Comparison of ENCODE assay signal across 11 cellular contexts in the genomic region with DNA sequence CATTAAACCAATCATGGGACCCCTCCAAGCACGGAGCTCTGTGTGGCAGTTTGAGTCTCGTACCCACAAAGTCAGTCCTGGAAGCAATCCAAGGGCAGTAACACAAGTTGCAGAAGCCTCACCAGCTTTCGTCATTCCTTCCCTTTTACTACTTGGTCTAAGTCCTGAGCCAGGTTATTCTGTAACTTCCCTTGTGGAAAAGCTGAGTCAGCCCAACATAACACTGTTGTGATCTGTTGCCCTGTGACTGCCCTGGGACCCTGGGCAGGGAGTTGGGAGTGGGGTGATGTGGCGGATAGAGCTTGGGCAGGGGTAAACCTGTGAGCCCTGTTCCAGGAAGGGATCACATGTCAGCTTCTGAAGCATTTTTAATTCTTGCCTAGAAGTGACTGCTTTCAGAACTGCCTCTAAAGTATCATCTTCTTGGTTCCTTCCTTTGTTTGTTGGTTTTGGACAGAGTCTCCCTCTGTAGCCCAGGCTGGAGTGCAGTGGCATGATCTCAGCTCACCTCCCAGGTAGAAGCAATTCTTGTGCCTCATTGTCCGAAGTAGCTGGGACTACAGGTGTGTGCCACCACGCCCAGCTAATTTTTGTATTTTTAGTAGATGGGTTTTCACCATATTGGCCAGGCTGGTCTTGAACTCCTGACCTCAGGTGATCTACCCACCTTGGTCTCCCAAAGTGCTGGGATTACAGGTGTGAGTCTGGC.
A peak's percentile ranks its signal among the peaks of the same experiment; 100 is the strongest.
DNase-seq lines count a peak whose midpoint lies in the region; ATAC-seq and TF ChIP-seq lines count a peak whose summit lies in the region.
"Had no signal": no experiment of that assay in that cellular context is flagged by ENCODE, and none has a peak within 500 bp of the region (broad histone marks: within the 10 kb centered on the region; RNA-seq: fewer than 3 reads in every experiment).

No MANE protein-coding gene starts in this region.

- BruUV-seq in mammary epithelial cell (replicated peaks; lab: Mats Ljungman, UMichigan) = no TSS peak

- H3F3A ChIP-seq in neural progenitor cell (ENCODE audit: low read depth) = no peaks in the 10 kb centered on the region

- H3K4me1 Mint-ChIP-seq in neural progenitor cell = peaks cover 13% of the 10 kb centered on the region
- H3K4me1 Mint-ChIP-seq: IgD-negative memory B cell had no signal

- WGBS in mammary epithelial cell (ENCODE audit: low coverage, missing lambda C conversion rate) = 81% methylated on average over 6 of the region's 6 CpGs
- WGBS in thymus = 52% methylated on average over 6 of the region's 6 CpGs

- H3K79me2 ChIP-seq in mammary epithelial cell (ENCODE audit: insufficient read depth, low read length) (no peaks in the 10 kb centered on the region), neural progenitor cell (ENCODE audit: low read depth) (no peaks in the 10 kb centered on the region)

- H3K36me3 ChIP-seq in mammary epithelial cell (ENCODE audit: insufficient read depth, low read length) (no peaks in the 10 kb centered on the region), kidney epithelial cell (ENCODE audit: control insufficient read depth, insufficient read depth, low read length) (no peaks in the 10 kb centered on the region), thymus (ENCODE audit: control insufficient read depth, insufficient read depth) (no peaks in the 10 kb centered on the region), neural progenitor cell (no peaks in the 10 kb centered on the region)

- no peak overlapping the region for H3K9ac ChIP-seq in mammary epithelial cell (ENCODE audit: insufficient read depth, low read length)
- H3K9ac ChIP-seq in neural progenitor cell = no peak overlapping the region

- peaks cover 7% of the 10 kb centered on the region for H3K27me3 Mint-ChIP-seq in neural progenitor cell (ENCODE audit: insufficient read depth, low read depth)
- H3K27me3 Mint-ChIP-seq: IgD-negative memory B cell had no signal

- H3K27ac ChIP-seq in mammary epithelial cell (ENCODE audit: insufficient read depth, low read depth, low read length) (no peak overlapping the region), thymus (ENCODE audit: low read depth) (peak overlapping the region; percentile 42), neural progenitor cell (no peak overlapping the region)

- CTCF ChIA-PET in mammary epithelial cell (lab: Charles Lee; ENCODE audit: low non-redundant PET) = no interaction called here

- H4K20me1 ChIP-seq in mammary epithelial cell (ENCODE audit: insufficient read depth, low read length) = no peaks in the 10 kb centered on the region
- no peaks in the 10 kb centered on the region for H4K20me1 ChIP-seq in neural progenitor cell (ENCODE audit: low read depth)

- H2AFZ ChIP-seq in mammary epithelial cell (ENCODE audit: low read depth, low read length) (peak overlapping the region; percentile 42), neural progenitor cell (replicated peaks) (no peak overlapping the region)

- no peak for TF ChIP-seq CTCF in mammary epithelial cell (conservative IDR thresholded peaks at IDR 0.05 in 1 of 2, IDR thresholded peaks at IDR 0.05 in 1 of 2; ENCODE audit: extremely low read depth in 1 of 2, insufficient read depth in 1 of 2, low read depth in 1 of 2, low read length in 2 of 2)
- no peak for TF ChIP-seq CTCF in kidney epithelial cell (IDR thresholded peaks at IDR 0.05; ENCODE audit: insufficient read depth, low read length, poor library complexity, severe bottlenecking)
- no peak for TF ChIP-seq CTCF in neural progenitor cell (IDR thresholded peaks at IDR 0.05)

- H3K9me3 ChIP-seq in mammary epithelial cell (replicated peaks; ENCODE audit: insufficient read depth, low read length) (no peaks in the 10 kb centered on the region), thymus (ENCODE audit: control insufficient read depth) (no peaks in the 10 kb centered on the region), neural progenitor cell (ENCODE audit: low read depth) (no peaks in the 10 kb centered on the region)

- H3K9me3 Mint-ChIP-seq in neural progenitor cell = no peaks in the 10 kb centered on the region
- H3K9me3 Mint-ChIP-seq: activated T-cell treated with anti-CD3 and anti-CD28 coated beads, Interleukin-2, amount 50 U/mL, for 4 hours had no signal

- H3K36me3 Mint-ChIP-seq in neural progenitor cell = no peaks in the 10 kb centered on the region
- H3K36me3 Mint-ChIP-seq: IgD-negative memory B cell had no signal

- DNase-seq in M059J (ENCODE audit: low read depth) (peak; percentile 98), mammary epithelial cell (peak; percentile 32), kidney epithelial cell (ENCODE audit: low read depth) (peak; percentile 97), neural progenitor cell (ENCODE audit: low spot score) (no peak)
- DNase-seq: activated T-cell treated with anti-CD3 and anti-CD28 coated beads, Interleukin-2, amount 50 U/mL, for 4 hours; SHP77 treated with DMSO at 0.1 percent for 48 hours had no signal

- H3K4me3 Mint-ChIP-seq in neural progenitor cell = no peak overlapping the region
- H3K4me3 Mint-ChIP-seq: activated T-cell treated with anti-CD3 and anti-CD28 coated beads, Interleukin-2, amount 50 U/mL, for 4 hours; IgD-negative memory B cell had no signal

- dilution Hi-C loops in mammary epithelial cell (cut with HindIII; ENCODE audit: low sequenced_read_pairs) = no loop called here

- H3K4me1 ChIP-seq in mammary epithelial cell (ENCODE audit: insufficient read depth, low read length) (peaks cover 6% of the 10 kb centered on the region), thymus (ENCODE audit: control insufficient read depth, insufficient read depth, low read length) (no peaks in the 10 kb centered on the region), neural progenitor cell (no peaks in the 10 kb centered on the region)

- H3K27ac Mint-ChIP-seq in neural progenitor cell = no peak overlapping the region
- H3K27ac Mint-ChIP-seq: IgD-negative memory B cell had no signal

- intact Hi-C loops in mammary epithelial cell (cut with micrococcal nuclease) = no loop called here

- H3K27me3 ChIP-seq in mammary epithelial cell (ENCODE audit: insufficient read depth, low read length) (no peaks in the 10 kb centered on the region), kidney epithelial cell (ENCODE audit: control insufficient read depth, insufficient read depth, low read length) (no peaks in the 10 kb centered on the region), thymus (ENCODE audit: control insufficient read depth, insufficient read depth) (no peaks in the 10 kb centered on the region), neural progenitor cell (no peaks in the 10 kb centered on the region)

- H3K4me3 ChIP-seq in mammary epithelial cell (replicated peaks in 1 of 3; ENCODE audit: insufficient read depth in 1 of 3, low read depth in 2 of 3, low read length in 3 of 3) = no peak overlapping the region
- H3K4me3 ChIP-seq in kidney epithelial cell (ENCODE audit: low read depth, low read length) = no peak overlapping the region
- no peak overlapping the region for H3K4me3 ChIP-seq in thymus (ENCODE audit: low read length)
- H3K4me3 ChIP-seq in neural progenitor cell = no peak overlapping the region

- ATAC-seq in GM18498 (IDR thresholded peaks at IDR 0.05; ENCODE audit: unreplicated experiment) (no peak), GM18873 (IDR thresholded peaks at IDR 0.05; ENCODE audit: low FRiP score, unreplicated experiment) (no peak), GM21447 (IDR thresholded peaks at IDR 0.05; ENCODE audit: unreplicated experiment) (no peak)
- ATAC-seq: activated T-cell treated with anti-CD3 and anti-CD28 coated beads, Interleukin-2, amount 50 U/mL, for 4 hours had no signal

- no peak overlapping the region for H3K4me2 ChIP-seq in mammary epithelial cell (ENCODE audit: insufficient read depth, low read depth, low read length)
- H3K4me2 ChIP-seq in neural progenitor cell = no peak overlapping the region

- in situ Hi-C loops in mammary epithelial cell (cut with MboI; ENCODE audit: low sequenced_read_pairs in 2 of 2) = no loop called here
